Comparison of ENCODE assay signal across 8 cellular contexts in the genomic region with DNA sequence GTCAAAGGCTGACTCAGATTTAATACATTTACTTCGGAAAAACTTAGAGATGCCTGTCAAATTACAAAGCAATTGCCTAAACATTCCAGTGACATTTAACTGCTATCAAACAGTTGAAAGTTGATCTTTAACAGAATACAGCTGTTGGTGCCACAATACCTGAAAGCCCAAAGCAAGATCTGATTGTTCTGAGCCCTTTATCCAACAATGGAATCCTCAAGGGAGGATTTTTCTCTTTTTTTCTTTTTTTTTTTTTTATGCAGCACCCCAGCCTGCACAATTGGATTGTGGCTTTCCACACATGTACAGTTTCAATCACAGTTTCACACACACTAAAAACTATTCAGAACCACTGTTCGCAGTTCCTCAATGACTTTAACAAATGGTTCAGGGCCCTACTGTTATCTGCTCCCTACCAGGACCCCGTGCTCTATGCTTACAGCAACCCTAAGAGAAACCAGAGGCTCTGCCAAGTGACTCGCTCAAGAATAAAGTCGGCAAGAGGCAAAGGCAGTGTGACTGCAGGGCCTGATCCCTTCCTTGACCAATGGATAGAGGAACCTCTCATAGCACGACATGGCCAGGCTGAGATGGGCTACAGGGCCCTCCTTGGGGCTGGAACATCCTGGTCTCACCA. TPM values are rescaled to one million over a fixed set of nuclear protein-coding genes. Genes with fewer than 3 reads are reported as not detected.
A peak's percentile ranks its signal among the peaks of the same experiment; 100 is the strongest.
DNase-seq lines count a peak whose midpoint lies in the region; ATAC-seq, FAIRE-seq and TF ChIP-seq lines count a peak whose summit lies in the region.

No MANE protein-coding gene starts in this region.

- intact Hi-C loops in GM12878 (cut with micrococcal nuclease; ENCODE audit: unreplicated experiment): no loop called here
- intact Hi-C loops in sciatic nerve (cut with DNase I): no loop called here

- FAIRE-seq in GM12878 (lab: Jason Lieb, UNC): peak; percentile 88

- H3K4me2 ChIP-seq in GM12878 (ENCODE audit: control insufficient read depth, insufficient read depth): peak overlapping the region; percentile 53

- TF ChIP-seq POLR2A in GM12878 (IDR thresholded peaks at IDR 0.05; ENCODE audit: low read depth, low read length): no peak

- RAD21 ChIA-PET in GM12878 (lab: Charles Lee; ENCODE audit: unreplicated experiment): interaction anchor here (1.0 kb wide), 1 partner anchor 31 kb away, joined by 4 read pairs; no protein-coding TSS in a partner anchor

- SMC1A ChIA-PET in GM12878 (lab: Charles Lee; ENCODE audit: uncharacterized antibody, unreplicated experiment): interaction anchor here (0.7 kb wide), 1 partner anchor 367 kb away, joined by 4 read pairs; no protein-coding TSS in a partner anchor

- H4K20me1 ChIP-seq in GM12878 (ENCODE audit: control insufficient read depth, insufficient read depth): no peaks in the 10 kb centered on the region

- H3K9ac ChIP-seq in GM12878 (ENCODE audit: control insufficient read depth, insufficient read depth, low read length): no peak overlapping the region

- POLR2A ChIA-PET in GM12878 (lab: Charles Lee): interaction anchor here (0.7 kb wide), 1 partner anchor 82 kb away, joined by 3 read pairs; no protein-coding TSS in a partner anchor

- no peaks in the 10 kb centered on the region for H3K36me3 ChIP-seq in GM12878 (ENCODE audit: control insufficient read depth in 2 of 2, insufficient read depth in 2 of 2, low read length in 1 of 2)

- TF ChIP-seq RAD21 in GM12878 (IDR thresholded peaks at IDR 0.05; ENCODE audit: insufficient read depth, low read depth, low read length): no peak

- in situ Hi-C loops in GM12878 (cut with MboI): no loop called here

- H3K27me3 ChIP-seq in GM12878 (replicated peaks in 1 of 2; ENCODE audit: control insufficient read depth in 2 of 2, insufficient read depth in 2 of 2, low read length in 1 of 2): no peaks in the 10 kb centered on the region

- peak; percentile 87 for ATAC-seq in GM19324 (IDR thresholded peaks at IDR 0.05; ENCODE audit: low FRiP score, unreplicated experiment)
- peak; percentile 53 for ATAC-seq in HG03060 (IDR thresholded peaks at IDR 0.05; ENCODE audit: low read depth, unreplicated experiment)
- peak; percentile 95 for ATAC-seq in GM12878
- peak; percentile 57 for ATAC-seq in sciatic nerve

- CTCF ChIA-PET in GM12878 (lab: Yijun Ruan, JAX): interaction anchor here (1.3 kb wide), 1 partner anchor 10 kb away, joined by 3 read pairs; no protein-coding TSS in a partner anchor

- TF ChIP-seq CTCF in GM12878 (IDR thresholded peaks at IDR 0.05 in 2 of 3, conservative IDR thresholded peaks at IDR 0.05 in 1 of 3; ENCODE audit: control insufficient read depth in 2 of 3, extremely low read depth in 1 of 3, insufficient read depth in 1 of 3, low read depth in 3 of 3, low read length in 3 of 3): no peak

- H3K4me3 ChIP-seq in GM12878: no peak overlapping the region

- peaks cover 8% of the 10 kb centered on the region for H3K79me2 ChIP-seq in GM12878 (ENCODE audit: control insufficient read depth, insufficient read depth, low read length)

- 73% methylated on average over 6 of the region's 6 CpGs for WGBS in GM12878 (ENCODE audit: insufficient coverage, insufficient replicate concordance, low lambda C conversion rate, missing lambda C conversion rate)

- H2AFZ ChIP-seq in GM12878 (ENCODE audit: control insufficient read depth, low read depth, low read length): no peak overlapping the region

- no peaks in the 10 kb centered on the region for H3K9me3 ChIP-seq in GM12878 (replicated peaks; ENCODE audit: control insufficient read depth, insufficient read depth, low read length)

- no TSS peak for BruUV-seq in GM12878 (replicated peaks; lab: Mats Ljungman, UMichigan)

- DNase-seq in GM12878 (ENCODE audit: low read depth, low spot score) (peak; percentile 34), sciatic nerve (ENCODE audit: low spot score) (no peak), mucosa of gallbladder (ENCODE audit: low spot score) (no peak), cortex of kidney (lab: John Stamatoyannopoulos, UW) (no peak), RPMI8226 (no peak), LoVo (ENCODE audit: low spot score) (no peak)

- H3K4me1 ChIP-seq in GM12878 (ENCODE audit: control insufficient read depth, insufficient read depth, low read length): peaks cover 8% of the 10 kb centered on the region

- no peak for TF ChIP-seq EP300 in GM12878 (IDR thresholded peaks at IDR 0.05; ENCODE audit: borderline replicate concordance in 1 of 2, control insufficient read depth in 1 of 2, low read depth in 2 of 2, low read length in 2 of 2)

- H3K27ac ChIP-seq in GM12878 (ENCODE audit: control insufficient read depth, insufficient read depth): no peak overlapping the region

TF ChIP-seq in GM12878, 131 proteins besides CTCF, POLR2A, EP300 and RAD21:
- TF ChIP-seq BHLHE40 (IDR thresholded peaks at IDR 0.05; ENCODE audit: borderline replicate concordance in 1 of 2, low read depth in 2 of 2, low read length in 1 of 2) (0 out of 4 replicates have a peak, but pooled peaks of 1 of the 2 experiments have one; percentile 18), RUNX3 (IDR thresholded peaks at IDR 0.05; ENCODE audit: low read length) (peak; percentile 59), SRF (IDR thresholded peaks at IDR 0.05; ENCODE audit: low read depth in 2 of 2, low read length in 2 of 2) (no peak), IRF4 (IDR thresholded peaks at IDR 0.05; ENCODE audit: low read depth, low read length) (no peak), MTA2 (IDR thresholded peaks at IDR 0.05; ENCODE audit: low read depth) (0 out of 2 replicates have a peak, but pooled peaks have one; percentile 25), SPI1 (IDR thresholded peaks at IDR 0.05; ENCODE audit: borderline replicate concordance, insufficient read depth, low read depth, low read length) (peak; percentile 77; the same call in 1 of the 2 replicates), ZNF384 (IDR thresholded peaks at IDR 0.05; ENCODE audit: borderline replicate concordance, low read depth, low read length) (peak; percentile 89), CBFB (IDR thresholded peaks at IDR 0.05; ENCODE audit: low read depth) (no peak), MEF2B (IDR thresholded peaks at IDR 0.05; ENCODE audit: partially characterized antibody, poor library complexity, severe bottlenecking) (peak; percentile 50), IKZF2 (IDR thresholded peaks at IDR 0.05) (peak; percentile 48 to 61; a peak in 3 of 4 replicates)

RNA-seq across cellular contexts. Expression of gene EPB41L2, which starts 33.3 kb away (rescaled TPM):
- total RNA-seq in GM12878 (2013; cell fraction: nucleolus; rRNA removed): 200 and 217 TPM in 2 replicates
- 16.9 and 17.8 TPM in 2 replicates for total RNA-seq in GM12878 (2014; rRNA removed)
- total RNA-seq in GM12878 (2014; rRNA removed; fragmentation: Illumina TruSeq; extraction: Trizol): 18.3 and 18.9 TPM in 2 replicates
- 24.6 and 35.9 TPM in 2 replicates for total RNA-seq in GM12878 (2021)
- 13.8 TPM for polyA plus RNA-seq in GM12878 (2011; ENCODE audit: low read depth)
- polyA plus RNA-seq in GM12878 (2011; rRNA removed): 41.6 and 53.5 TPM in 2 replicates
- 33.8 and 46.2 TPM in 2 replicates for polyA plus RNA-seq in GM12878 (2011; cell fraction: cytosol; rRNA removed)
- polyA plus RNA-seq in GM12878 (2011; cell fraction: nucleus; rRNA removed): 49.6 and 64.8 TPM in 2 replicates
- 18.9 and 22.3 TPM in 2 replicates for polyA plus RNA-seq in GM12878 (2012)
- polyA plus RNA-seq in GM12878 (2014; fragmentation: Illumina TruSeq; extraction: Trizol): 33.6 and 37.7 TPM in 2 replicates
- 10 to 100 TPM in 1 of 2 experiments, 1 to 10 TPM in 1; 7.4 to 10.3 TPM for polyA plus RNA-seq in GM12878 (2014; fragmentation: Nextera tagmentation; extraction: Ambion mirVana)
- polyA plus RNA-seq in GM12878 (2014; rRNA removed): 19.1 and 19.5 TPM in 2 replicates
- 10 to 100 TPM; 18.8 to 21.2 TPM for polyA plus RNA-seq in GM12878 (2016; fragmentation: Nextera tagmentation; extraction: Ambion mirVana)
- polyA minus RNA-seq in GM12878 (2011; rRNA and poly(A)+ RNA removed): 77.2 and 83.8 TPM in 2 replicates
- polyA minus RNA-seq in GM12878 (2011; cell fraction: cytosol; rRNA and poly(A)+ RNA removed): 22.1 and 31.7 TPM in 2 replicates
- 48.2 and 75.6 TPM in 2 replicates for polyA minus RNA-seq in GM12878 (2011; cell fraction: nucleus; rRNA and poly(A)+ RNA removed)
- total RNA-seq in sciatic nerve: 889 TPM
- total RNA-seq in mucosa of gallbladder: 110 TPM
